ENCODE assay signal across 15 cellular contexts in the genomic region with DNA sequence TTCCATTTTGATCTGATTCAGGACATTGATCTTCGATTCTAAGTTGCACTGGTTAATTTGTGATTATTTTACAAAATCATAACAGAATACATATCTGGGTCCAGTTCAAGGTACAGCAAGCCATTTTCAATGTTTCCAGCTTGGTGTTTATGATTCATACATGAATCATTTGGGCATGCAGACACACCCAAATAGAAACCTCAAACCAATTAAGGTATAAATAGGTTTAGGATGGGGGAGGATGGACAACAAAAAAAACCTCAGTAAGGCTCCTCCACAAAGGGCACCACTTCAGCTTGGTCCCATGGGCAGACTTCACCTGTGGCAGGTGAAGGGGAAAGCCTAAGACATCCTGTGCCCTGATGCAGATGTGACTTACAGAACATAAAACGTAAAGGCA.
DNase-seq lines count a peak whose midpoint lies in the region; ATAC-seq, FAIRE-seq and TF ChIP-seq lines count a peak whose summit lies in the region.
"Had no signal": no experiment of that assay in that cellular context is flagged by ENCODE, and none has a peak within 500 bp of the region (broad histone marks: within the 10 kb centered on the region; RNA-seq: fewer than 3 reads in every experiment).

No MANE protein-coding gene starts in this region.

- intact Hi-C loops in Calu3 (cut with micrococcal nuclease; ENCODE audit: unreplicated experiment), result loop anchor here (5.0 kb wide), 1 partner anchor 80 kb away; no protein-coding TSS in a partner anchor

- H3K27ac Mint-ChIP-seq in Calu3 (ENCODE audit: unreplicated experiment), result peak overlapping the region; percentile 56
- no peak overlapping the region for H3K27ac Mint-ChIP-seq in astrocyte (ENCODE audit: unreplicated experiment)
- H3K27ac Mint-ChIP-seq: activated naive CD4-positive, alpha-beta T cell treated with anti-CD3 and anti-CD28 coated beads for 36 hours; CD4-positive, CD25-positive, alpha-beta regulatory T cell; naive thymus-derived CD8-positive, alpha-beta T cell had no signal

- no peak overlapping the region for H2AFZ ChIP-seq in astrocyte (ENCODE audit: low read depth, low read length)

- H4K20me1 ChIP-seq in astrocyte (ENCODE audit: insufficient read depth, low read length), result no peaks in the 10 kb centered on the region

- H3K4me1 ChIP-seq in astrocyte (ENCODE audit: insufficient read depth, low read length), result peaks cover 4% of the 10 kb centered on the region
- H3K4me1 ChIP-seq: gastroesophageal sphincter had no signal

- TF ChIP-seq CTCF in Calu3 (IDR thresholded peaks at IDR 0.05; ENCODE audit: unreplicated experiment), result no peak
- no peak for TF ChIP-seq CTCF in astrocyte (IDR thresholded peaks at IDR 0.05; ENCODE audit: insufficient read depth, low read depth, low read length)
- TF ChIP-seq CTCF in GM10248 (IDR thresholded peaks at IDR 0.05; ENCODE audit: control extremely low read depth, extremely low read depth, low read depth, missing control alignments), result no peak

- H3K27me3 Mint-ChIP-seq in Calu3 (ENCODE audit: unreplicated experiment) (no peaks in the 10 kb centered on the region), astrocyte (ENCODE audit: low read depth, unreplicated experiment) (no peaks in the 10 kb centered on the region)
- H3K27me3 Mint-ChIP-seq: CD4-positive, CD25-positive, alpha-beta regulatory T cell; naive thymus-derived CD8-positive, alpha-beta T cell had no signal

- H3K4me3 Mint-ChIP-seq in Calu3 (ENCODE audit: low read depth, unreplicated experiment) (no peak overlapping the region), astrocyte (ENCODE audit: unreplicated experiment) (no peak overlapping the region)
- H3K4me3 Mint-ChIP-seq: activated naive CD4-positive, alpha-beta T cell treated with anti-CD3 and anti-CD28 coated beads for 36 hours; CD4-positive, CD25-positive, alpha-beta regulatory T cell; naive thymus-derived CD8-positive, alpha-beta T cell had no signal

- no peak for FAIRE-seq in astrocyte (lab: Jason Lieb, UNC)
- FAIRE-seq: colon had no signal

- H3K4me2 ChIP-seq in astrocyte (ENCODE audit: low read length), result no peak overlapping the region

- H3K27ac ChIP-seq in astrocyte (ENCODE audit: low read depth, low read length), result no peak overlapping the region
- H3K27ac ChIP-seq: gastroesophageal sphincter had no signal

- BruUV-seq in Calu3 (replicated peaks; lab: Mats Ljungman, UMichigan), result no TSS peak

- no peaks in the 10 kb centered on the region for H3K36me3 Mint-ChIP-seq in Calu3 (ENCODE audit: insufficient read depth, unreplicated experiment)
- no peaks in the 10 kb centered on the region for H3K36me3 Mint-ChIP-seq in astrocyte (ENCODE audit: low read depth, unreplicated experiment)
- H3K36me3 Mint-ChIP-seq: CD4-positive, CD25-positive, alpha-beta regulatory T cell had no signal

- CTCF ChIA-PET in Calu3 (lab: Charles Lee) (interaction anchor here (1.3 kb wide), 1 partner anchor 8 kb away, joined by 5 read pairs; no protein-coding TSS in a partner anchor), GM10248 (lab: Yijun Ruan, JAX) (interaction anchor here (1.9 kb wide), 1 partner anchor 12 kb away, joined by 7 read pairs; no protein-coding TSS in a partner anchor)

- DNase-seq in Calu3 (peak; percentile 28), HS-5 (ENCODE audit: low read depth) (peak; percentile 50), astrocyte (ENCODE audit: low read depth) (peak; percentile 49), kidney glomerular epithelial cell (lab: John Stamatoyannopoulos, UW) (peak; percentile 5), DMS114 treated with DMSO at 0.1 percent for 48 hours (lab: John Stamatoyannopoulos, UW; ENCODE audit: unreplicated experiment) (no peak), GM10248 (ENCODE audit: extremely low spot score) (no peak)
- DNase-seq in activated CD4-positive, alpha-beta T cell treated with anti-CD3 and anti-CD28 coated beads, Interleukin-2, amount 50 U/mL, for 48 hours, result no peak
- DNase-seq: activated naive CD4-positive, alpha-beta T cell treated with anti-CD3 and anti-CD28 coated beads for 36 hours; CD4-positive, CD25-positive, alpha-beta regulatory T cell; left colon; naive thymus-derived CD8-positive, alpha-beta T cell; right cardiac atrium had no signal

- no peaks in the 10 kb centered on the region for H3K36me3 ChIP-seq in astrocyte (ENCODE audit: insufficient read depth, low read length)
- H3K36me3 ChIP-seq: gastroesophageal sphincter had no signal

- no peak overlapping the region for H3K9ac ChIP-seq in astrocyte (ENCODE audit: low read length)

- no peaks in the 10 kb centered on the region for H3K27me3 ChIP-seq in astrocyte (ENCODE audit: insufficient read depth, low read length)
- H3K27me3 ChIP-seq: gastroesophageal sphincter had no signal

- no peaks in the 10 kb centered on the region for H3K79me2 ChIP-seq in astrocyte (ENCODE audit: insufficient read depth, low read length)

- no peaks in the 10 kb centered on the region for H3K9me3 Mint-ChIP-seq in Calu3 (ENCODE audit: low read depth, unreplicated experiment)
- no peaks in the 10 kb centered on the region for H3K9me3 Mint-ChIP-seq in astrocyte (ENCODE audit: unreplicated experiment)
- H3K9me3 Mint-ChIP-seq: activated naive CD4-positive, alpha-beta T cell treated with anti-CD3 and anti-CD28 coated beads for 36 hours had no signal

- ATAC-seq in HG02588 (IDR thresholded peaks at IDR 0.05; ENCODE audit: unreplicated experiment), result no peak
- ATAC-seq: gastroesophageal sphincter; left colon; naive thymus-derived CD8-positive, alpha-beta T cell; right cardiac atrium had no signal

- H3K4me1 Mint-ChIP-seq in Calu3 (ENCODE audit: low read depth, unreplicated experiment) (peaks cover 40% of the 10 kb centered on the region), astrocyte (ENCODE audit: low read depth, unreplicated experiment) (no peaks in the 10 kb centered on the region)

- POLR2A ChIA-PET in GM10248 (lab: Yijun Ruan, JAX), result no interaction called here

- H3K9me3 ChIP-seq in astrocyte (ENCODE audit: insufficient read depth, low read depth, low read length), result peaks cover 2% of the 10 kb centered on the region
- H3K9me3 ChIP-seq: gastroesophageal sphincter had no signal

- H3K4me3 ChIP-seq in astrocyte (ENCODE audit: insufficient read depth, low read depth, low read length), result no peak overlapping the region
- H3K4me3 ChIP-seq: gastroesophageal sphincter had no signal

Comparison
In these comparisons a context has a peak if more than half of its experiments do, and no peak if none do; other contexts are left out.
1. DNase-seq: peak in Calu3 (single experiment), HS-5 (single experiment), astrocyte (single experiment) and kidney glomerular epithelial cell (single experiment); none in DMS114 treated with DMSO at 0.1 percent for 48 hours (single experiment), GM10248 (single experiment) and activated CD4-positive, alpha-beta T cell treated with anti-CD3 and anti-CD28 coated beads, Interleukin-2, amount 50 U/mL, for 48 hours (0 of 2).